In the genomic region with DNA sequence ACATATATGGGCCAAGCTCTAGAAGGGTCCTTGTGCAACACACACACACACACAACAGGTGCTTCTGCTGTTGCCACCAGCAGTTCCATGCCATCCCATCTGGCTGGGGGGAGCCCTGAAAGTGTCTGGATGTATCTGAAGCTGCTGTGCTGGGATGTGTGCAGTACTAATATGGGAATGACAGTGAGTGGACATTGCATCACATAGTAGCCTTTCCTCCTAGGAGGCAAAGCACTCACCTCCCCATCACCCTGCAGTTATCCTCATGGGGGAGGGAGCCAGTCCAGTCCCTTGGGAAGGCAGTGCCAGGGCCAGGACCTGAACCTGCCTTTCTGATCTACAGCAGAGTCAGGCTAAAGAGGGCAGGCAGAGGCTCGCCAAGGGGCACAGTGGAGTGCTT, we compare ENCODE assay signal across 30 cellular contexts.
"Had no signal": no experiment of that assay in that cellular context is flagged by ENCODE, and none has a peak within 500 bp of the region (broad histone marks: within the 10 kb centered on the region; RNA-seq: fewer than 3 reads in every experiment).

No MANE protein-coding gene starts in this region.

- H3K36me3 Mint-ChIP-seq: immature natural killer cell; naive B cell; natural killer cell; neural progenitor cell; stimulated activated effector memory CD8-positive, alpha-beta T cell treated with anti-CD3 and anti-CD28 coated beads, Interleukin-12 subunit alpha, Interleukin-12 subunit beta, amount 100 ng/mL, for 72 hours; type B pancreatic cell had no signal

- DNase-seq: hippocampal formation; immature natural killer cell; kidney; left colon; left lung; lower lobe of right lung; mammary epithelial cell; mesendoderm; naive B cell; natural killer cell; nephron progenitor cell; occipital lobe; ovary; small intestine; spleen; stimulated activated CD4-positive, alpha-beta T cell treated with anti-CD3 and anti-CD28 coated beads, Interleukin-4, amount 100 ng/mL, for 24 hours; stimulated activated naive CD4-positive, alpha-beta T cell; tibial artery; uterus had no signal

- H3K9me3 Mint-ChIP-seq: immature natural killer cell; naive B cell; natural killer cell; neural progenitor cell; stimulated activated effector memory CD8-positive, alpha-beta T cell treated with anti-CD3 and anti-CD28 coated beads, Interleukin-12 subunit alpha, Interleukin-12 subunit beta, amount 100 ng/mL, for 72 hours; stimulated activated naive CD8-positive, alpha-beta T cell treated with anti-CD3 and anti-CD28 coated beads, Interleukin-15, Interleukin-2, amounts not matched to agents 100 ng/mL and 50 ng/mL, for 24 hours; type B pancreatic cell had no signal

- H3K4me3 ChIP-seq: left lung, lower lobe of right lung, neural progenitor cell, ovary, right atrium auricular region, spleen, suprapubic skin, thoracic aorta, tibial artery, uterus had no signal

- H3K9ac ChIP-seq: neural progenitor cell had no signal

- H3K27ac Mint-ChIP-seq: immature natural killer cell; mesothelial cell of epicardium; naive B cell; natural killer cell; nephron progenitor cell; neural progenitor cell; progenitor cell of endocrine pancreas; stimulated activated effector memory CD8-positive, alpha-beta T cell treated with anti-CD3 and anti-CD28 coated beads, Interleukin-12 subunit alpha, Interleukin-12 subunit beta, amount 100 ng/mL, for 72 hours; stimulated activated naive CD8-positive, alpha-beta T cell treated with anti-CD3 and anti-CD28 coated beads, Interleukin-15, Interleukin-2, amounts not matched to agents 100 ng/mL and 50 ng/mL, for 24 hours; type B pancreatic cell had no signal

- H3K4me1 Mint-ChIP-seq: immature natural killer cell; nephron progenitor cell; stimulated activated effector memory CD8-positive, alpha-beta T cell treated with anti-CD3 and anti-CD28 coated beads, Interleukin-12 subunit alpha, Interleukin-12 subunit beta, amount 100 ng/mL, for 72 hours had no signal

- H3K36me3 ChIP-seq: left lung, lower lobe of right lung, neural progenitor cell, neutrophil, ovary, right atrium auricular region, spleen, suprapubic skin, thoracic aorta, tibial artery, uterus had no signal

- H3K4me2 ChIP-seq: neural progenitor cell had no signal

- H3K27me3 Mint-ChIP-seq: naive B cell; stimulated activated naive CD8-positive, alpha-beta T cell treated with anti-CD3 and anti-CD28 coated beads, Interleukin-15, Interleukin-2, amounts not matched to agents 100 ng/mL and 50 ng/mL, for 24 hours had no signal

- H2AFZ ChIP-seq: neural progenitor cell had no signal

- H3K9me3 ChIP-seq: left lung, lower lobe of right lung, neutrophil, ovary, right atrium auricular region, spleen, suprapubic skin, thoracic aorta, tibial artery, uterus had no signal

- H3K27ac ChIP-seq: left lung, lower lobe of right lung, neural progenitor cell, neutrophil, ovary, right atrium auricular region, spleen, suprapubic skin, thoracic aorta, tibial artery, uterus had no signal

- H3K4me3 Mint-ChIP-seq: immature natural killer cell; mesothelial cell of epicardium; naive B cell; natural killer cell; nephron progenitor cell; neural progenitor cell; stimulated activated effector memory CD8-positive, alpha-beta T cell treated with anti-CD3 and anti-CD28 coated beads, Interleukin-12 subunit alpha, Interleukin-12 subunit beta, amount 100 ng/mL, for 72 hours; stimulated activated naive CD8-positive, alpha-beta T cell treated with anti-CD3 and anti-CD28 coated beads, Interleukin-15, Interleukin-2, amounts not matched to agents 100 ng/mL and 50 ng/mL, for 24 hours; type B pancreatic cell had no signal

- ATAC-seq: left colon; left lung; lower lobe of right lung; natural killer cell; sciatic nerve; stimulated activated effector memory CD8-positive, alpha-beta T cell treated with anti-CD3 and anti-CD28 coated beads, Interleukin-12 subunit alpha, Interleukin-12 subunit beta, amount 100 ng/mL, for 72 hours had no signal

- H3K27me3 ChIP-seq: left lung, neural progenitor cell, neutrophil, ovary, right atrium auricular region, tibial artery, uterus had no signal
